ENCODE assay signal across 13 cellular contexts in genomic region chr1:81681570-81681969, GRCh38.
DNase-seq lines count a peak whose midpoint lies in the region; ATAC-seq and TF ChIP-seq lines count a peak whose summit lies in the region.
"Had no signal": no experiment of that assay in that cellular context is flagged by ENCODE, and none has a peak within 500 bp of the region (broad histone marks: within the 10 kb centered on the region; RNA-seq: fewer than 3 reads in every experiment).

No MANE protein-coding gene starts in this region.

- H3K36me3 ChIP-seq in HUES48 (ENCODE audit: control insufficient read depth, insufficient read depth, low read length) (no peaks in the 10 kb centered on the region), left lung (no peaks in the 10 kb centered on the region)
- H3K36me3 ChIP-seq: HAP-1 had no signal

- no peak overlapping the region for H3K9ac ChIP-seq in HUES48 (ENCODE audit: low read depth, low read length)

- H3K4me1 ChIP-seq in HUES48 (ENCODE audit: control insufficient read depth, insufficient read depth, low read length): peaks cover 54% of the 10 kb centered on the region
- peaks cover 0 to 13% of the 10 kb centered on the region in 2 donors for H3K4me1 ChIP-seq in left lung

- no TSS peak for BruUV-seq in Calu3 (replicated peaks; lab: Mats Ljungman, UMichigan)

- peak overlapping the region; percentile 42 for H3K4me3 Mint-ChIP-seq in Calu3 (ENCODE audit: low read depth, unreplicated experiment)
- H3K4me3 Mint-ChIP-seq: CD14-positive monocyte, T-helper 17 cell had no signal

- H3K9me3 Mint-ChIP-seq in Calu3 (ENCODE audit: low read depth, unreplicated experiment): peaks cover 3% of the 10 kb centered on the region

- no peaks in the 10 kb centered on the region for H3K27me3 Mint-ChIP-seq in Calu3 (ENCODE audit: unreplicated experiment)
- H3K27me3 Mint-ChIP-seq: T-helper 17 cell had no signal

- peak overlapping the region; percentile 83 for H3K27ac ChIP-seq in HUES48 (ENCODE audit: low read depth, low read length)
- no peak overlapping the region for H3K27ac ChIP-seq in left lung

- CTCF ChIA-PET in Calu3 (lab: Charles Lee): no interaction called here

- ATAC-seq in left lung: peak; percentile 84
- ATAC-seq: T-helper 17 cell had no signal

- H3K4me3 ChIP-seq in HUES48 (ENCODE audit: low read depth, low read length) (no peak overlapping the region), left lung (no peak overlapping the region)
- H3K4me3 ChIP-seq: HAP-1 had no signal

- DNase-seq in Calu3 (peak; percentile 43), astrocyte of the hippocampus (ENCODE audit: low read depth, low spot score) (peak; percentile 48), left lung (no peak), HK-2 (ENCODE audit: unreplicated experiment) (no peak), OCI-M1 (lab: John Stamatoyannopoulos, UW) (no peak), NCI-H510A (lab: John Stamatoyannopoulos, UW) (no peak)
- no peak for DNase-seq in activated CD4-positive, alpha-beta T cell treated with anti-CD3 and anti-CD28 coated beads, Interleukin-2, amount 50 U/mL, for 48 hours
- DNase-seq: NCI-H2029 treated with DMSO at 0.1 percent for 48 hours, posterior cingulate gyrus, T-helper 17 cell had no signal

- H3K4me1 Mint-ChIP-seq in Calu3 (ENCODE audit: low read depth, unreplicated experiment): peaks cover 42% of the 10 kb centered on the region
- H3K4me1 Mint-ChIP-seq: CD14-positive monocyte, T-helper 17 cell had no signal

- H3K27me3 ChIP-seq in HUES48 (ENCODE audit: control insufficient read depth, insufficient read depth, low read length) (no peaks in the 10 kb centered on the region), left lung (no peaks in the 10 kb centered on the region)

- H3K9me3 ChIP-seq in HUES48 (ENCODE audit: control insufficient read depth, insufficient read depth, low read length) (no peaks in the 10 kb centered on the region; the same call in 1 of the 2 replicates), left lung (no peaks in the 10 kb centered on the region)
- H3K9me3 ChIP-seq: HAP-1 had no signal

- peaks cover 12% of the 10 kb centered on the region for H3K36me3 Mint-ChIP-seq in Calu3 (ENCODE audit: insufficient read depth, unreplicated experiment)
- H3K36me3 Mint-ChIP-seq: CD14-positive monocyte had no signal

- TF ChIP-seq CTCF in Calu3 (IDR thresholded peaks at IDR 0.05; ENCODE audit: unreplicated experiment): no peak
- no peak for TF ChIP-seq CTCF in left lung (IDR thresholded peaks at IDR 0.05)

- peak overlapping the region; percentile 95 for H3K27ac Mint-ChIP-seq in Calu3 (ENCODE audit: unreplicated experiment)
- H3K27ac Mint-ChIP-seq: CD14-positive monocyte, T-helper 17 cell had no signal

- intact Hi-C loops in Calu3 (cut with micrococcal nuclease; ENCODE audit: unreplicated experiment) (loop anchor here (1.0 to 5.0 kb wide), 3 partner anchors 49 to 132 kb away; partner anchors contain the start of gene ADGRL2), left lung (cut with DNase I) (no loop called here)

Comparison
In these comparisons a context has a peak if more than half of its experiments do, and no peak if none do; other contexts are left out.
1. DNase-seq: peak in Calu3 (single experiment) and astrocyte of the hippocampus (single experiment); none in left lung (0 of 2), activated CD4-positive, alpha-beta T cell treated with anti-CD3 and anti-CD28 coated beads, Interleukin-2, amount 50 U/mL, for 48 hours (0 of 2), HK-2 (single experiment), OCI-M1 (single experiment) and NCI-H510A (single experiment).